In genomic region chr2:48250474-48250844, GRCh38 we compare ENCODE assay signal across 19 cellular contexts.
"Had no signal": no experiment of that assay in that cellular context is flagged by ENCODE, and none has a peak within 500 bp of the region (broad histone marks: within the 10 kb centered on the region; RNA-seq: fewer than 3 reads in every experiment).

No MANE protein-coding gene starts in this region.

- H3K4me1 Mint-ChIP-seq: immature natural killer cell had no signal

- DNase-seq: activated CD4-positive, alpha-beta T cell treated with anti-CD3 and anti-CD28 coated beads for 1 hour; activated CD4-positive, alpha-beta T cell treated with anti-CD3 and anti-CD28 coated beads, Interleukin-2, amount 50 U/mL, for 4 hours; activated CD8-positive, alpha-beta memory T cell treated with anti-CD3 and anti-CD28 coated beads, Interleukin-2, amount 50 U/mL, for 48 hours; activated naive CD4-positive, alpha-beta T cell treated with Interleukin-2 at 50 U/mL for 16 hours; activated T-cell treated with anti-CD3 and anti-CD28 coated beads, Interleukin-2, amount 50 U/mL, for 4 hours; immature natural killer cell; left lung; pancreas; right cardiac atrium; stimulated activated CD4-positive, alpha-beta T cell treated with anti-CD3 and anti-CD28 coated beads, Interleukin-15, amount 100 ng/mL, for 24 hours; stimulated activated CD4-positive, alpha-beta T cell treated with anti-CD3 and anti-CD28 coated beads, Interleukin-2, amount 100 ng/mL, for 48 hours; stimulated activated CD8-positive, alpha-beta memory T cell treated with anti-CD3 and anti-CD28 coated beads, Interleukin-4, amount 100 ng/mL, for 48 hours; stimulated activated naive CD4-positive, alpha-beta T cell; testis had no signal

- H3K36me3 ChIP-seq: cardiac muscle cell, left lung, pancreas, upper lobe of left lung had no signal

- H3K27ac Mint-ChIP-seq: activated T-helper 2 cell treated with anti-CD3 and anti-CD28 coated beads, Interferon-gamma antibody, Interleukin-2, Interleukin-4, amounts not matched to agents 10 μg/mL and 5 μg/mL and 100 μg/mL, durations not matched to agents 14 hours and 24 hours and 36 hours; immature natural killer cell had no signal

- ATAC-seq: body of pancreas had no signal

- H3K9me3 ChIP-seq: body of pancreas, left lung, pancreas, testis, upper lobe of left lung had no signal

- H3K4me3 Mint-ChIP-seq: activated T-cell treated with anti-CD3 and anti-CD28 coated beads, Interleukin-2, amount 50 U/mL, for 4 hours; immature natural killer cell had no signal

- H3K27ac ChIP-seq: body of pancreas, cardiac muscle cell, pancreas, testis had no signal

- H3K9me3 Mint-ChIP-seq: activated T-cell treated with anti-CD3 and anti-CD28 coated beads, Interleukin-2, amount 50 U/mL, for 4 hours; activated T-helper 2 cell treated with anti-CD3 and anti-CD28 coated beads, Interferon-gamma antibody, Interleukin-2, Interleukin-4, amounts not matched to agents 10 μg/mL and 5 μg/mL and 100 μg/mL, durations not matched to agents 14 hours and 24 hours and 36 hours; immature natural killer cell; natural killer cell treated with Interleukin-12 subunit alpha and Interleukin-12 subunit beta and Interleukin-15 and Interleukin-18, amount 100 ng/mL, for 72 hours had no signal

- H3K27me3 Mint-ChIP-seq: natural killer cell treated with Interleukin-12 subunit alpha and Interleukin-12 subunit beta and Interleukin-15 and Interleukin-18, amount 100 ng/mL, for 72 hours had no signal

- H3K4me3 ChIP-seq: body of pancreas, cardiac muscle cell, left lung, pancreas, testis, upper lobe of left lung had no signal

- H3K27me3 ChIP-seq: body of pancreas, cardiac muscle cell, left lung, pancreas, testis, upper lobe of left lung had no signal

- H3K36me3 Mint-ChIP-seq: immature natural killer cell; natural killer cell treated with Interleukin-12 subunit alpha and Interleukin-12 subunit beta and Interleukin-15 and Interleukin-18, amount 100 ng/mL, for 72 hours had no signal
